ENCODE assay signal across 32 cellular contexts in the genomic region with DNA sequence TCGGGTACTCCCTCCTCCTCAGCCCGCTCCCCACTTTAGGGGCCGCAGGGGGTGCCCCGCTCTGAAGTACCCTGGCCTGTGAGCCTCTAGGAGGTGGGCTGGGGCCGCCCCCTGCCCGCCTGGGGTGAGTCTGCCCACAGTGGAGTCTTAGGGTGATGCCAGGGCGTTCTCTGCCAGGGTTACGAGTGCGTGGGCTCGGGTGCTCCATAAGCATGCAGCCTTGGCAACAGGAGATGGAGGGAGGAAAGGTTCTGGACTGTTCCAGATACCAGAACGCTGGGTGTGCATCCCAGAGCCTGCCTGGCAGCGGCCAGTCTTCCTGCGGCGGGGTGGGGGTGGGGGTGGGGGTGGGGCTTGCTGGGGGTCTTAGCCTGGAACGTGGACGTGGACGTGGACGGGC. TPM values are rescaled to one million over a fixed set of nuclear protein-coding genes. Genes with fewer than 3 reads are reported as not detected.
"Had no signal": no experiment of that assay in that cellular context is flagged by ENCODE, and none has a peak within 500 bp of the region (broad histone marks: within the 10 kb centered on the region; RNA-seq: fewer than 3 reads in every experiment).

No MANE protein-coding gene starts in this region.

- H3K4me3 ChIP-seq: adrenal gland, body of pancreas, heart right ventricle, lower lobe of right lung, smooth muscle cell, suprapubic skin, tibial nerve had no signal

- H3K27me3 ChIP-seq: adrenal gland, body of pancreas, foreskin keratinocyte had no signal

- H3K36me3 Mint-ChIP-seq: activated naive CD8-positive, alpha-beta T cell treated with anti-CD3 and anti-CD28 coated beads for 36 hours; natural killer cell treated with Interleukin-12 subunit alpha and Interleukin-12 subunit beta and Interleukin-15 and Interleukin-18, amount 100 ng/mL, for 72 hours; stimulated activated memory B cell treated with anti-CD40 and anti-IgM and Interleukin-4, amounts not matched to agents 10 μg/mL and 1 μg/mL and 100 μg/mL, for 72 hours had no signal

- DNase-seq: activated CD4-positive, alpha-beta T cell treated with anti-CD3 and anti-CD28 coated beads for 4 hours; activated CD4-positive, alpha-beta T cell treated with anti-CD3 and anti-CD28 coated beads, Interleukin-2, amount 50 U/mL, for 4 hours; activated CD8-positive, alpha-beta memory T cell treated with anti-CD3 and anti-CD28 coated beads for 24 hours; activated effector memory CD4-positive, alpha-beta T cell treated with anti-CD3 and anti-CD28 coated beads, Interleukin-2, amount 50 U/mL, for 16 hours; activated naive CD4-positive, alpha-beta T cell treated with anti-CD3 and anti-CD28 coated beads for 36 hours; activated naive CD8-positive, alpha-beta T cell treated with anti-CD3 and anti-CD28 coated beads for 36 hours; adrenal gland; aorta; body of pancreas; cerebellar nuclear complex; cortex of kidney; effector memory CD8-positive, alpha-beta T cell; erythroblast; foreskin keratinocyte; kidney glomerular epithelial cell; lower lobe of right lung; stimulated activated CD4-positive, alpha-beta T cell treated with anti-CD3 and anti-CD28 coated beads, Interleukin-1b, Interleukin-23, amount 100 ng/mL, for 48 hours; stimulated activated CD4-positive, alpha-beta T cell treated with anti-CD3 and anti-CD28 coated beads, Interleukin-4, amount 100 ng/mL, for 4 hours; stimulated activated CD8-positive, alpha-beta memory T cell treated with anti-CD3 and anti-CD28 coated beads, Interleukin-4, amount 100 ng/mL, for 48 hours; stimulated activated naive CD8-positive, alpha-beta T cell treated with anti-CD3 and anti-CD28 coated beads, Interleukin-15, amount 100 ng/mL, for 72 hours had no signal

- H3K9me3 ChIP-seq: adrenal gland, body of pancreas, heart right ventricle, lower lobe of right lung, suprapubic skin, tibial nerve had no signal

- H3K4me3 Mint-ChIP-seq: activated naive CD4-positive, alpha-beta T cell treated with anti-CD3 and anti-CD28 coated beads for 36 hours; activated naive CD8-positive, alpha-beta T cell treated with anti-CD3 and anti-CD28 coated beads for 36 hours; effector memory CD8-positive, alpha-beta T cell; natural killer cell treated with Interleukin-12 subunit alpha and Interleukin-12 subunit beta and Interleukin-15 and Interleukin-18, amount 100 ng/mL, for 72 hours; stimulated activated memory B cell treated with anti-CD40 and anti-IgM and Interleukin-4, amounts not matched to agents 10 μg/mL and 1 μg/mL and 100 μg/mL, for 72 hours; stimulated activated naive CD8-positive, alpha-beta T cell treated with anti-CD3 and anti-CD28 coated beads, Interleukin-15, amount 100 ng/mL, for 72 hours had no signal

- H3K27ac ChIP-seq: adrenal gland, foreskin keratinocyte, lower lobe of right lung, suprapubic skin, tibial nerve, VCaP had no signal

- H3K27me3 Mint-ChIP-seq: activated naive CD8-positive, alpha-beta T cell treated with anti-CD3 and anti-CD28 coated beads for 36 hours; natural killer cell treated with Interleukin-12 subunit alpha and Interleukin-12 subunit beta and Interleukin-15 and Interleukin-18, amount 100 ng/mL, for 72 hours had no signal

- H3K27ac Mint-ChIP-seq: activated naive CD4-positive, alpha-beta T cell treated with anti-CD3 and anti-CD28 coated beads for 36 hours; activated naive CD8-positive, alpha-beta T cell treated with anti-CD3 and anti-CD28 coated beads for 36 hours; effector memory CD8-positive, alpha-beta T cell; natural killer cell treated with Interleukin-12 subunit alpha and Interleukin-12 subunit beta and Interleukin-15 and Interleukin-18, amount 100 ng/mL, for 72 hours; stimulated activated memory B cell treated with anti-CD40 and anti-IgM and Interleukin-4, amounts not matched to agents 10 μg/mL and 1 μg/mL and 100 μg/mL, for 72 hours; stimulated activated naive CD8-positive, alpha-beta T cell treated with anti-CD3 and anti-CD28 coated beads, Interleukin-15, amount 100 ng/mL, for 72 hours had no signal

- H3K4me1 ChIP-seq: foreskin keratinocyte, lower lobe of right lung, suprapubic skin, tibial nerve had no signal

- H3K36me3 ChIP-seq: adrenal gland, heart right ventricle, lower lobe of right lung, suprapubic skin, tibial nerve had no signal

- ATAC-seq: body of pancreas; effector memory CD8-positive, alpha-beta T cell; foreskin keratinocyte; left lobe of liver; lower lobe of right lung; natural killer cell treated with Interleukin-12 subunit alpha and Interleukin-12 subunit beta and Interleukin-15 and Interleukin-18, amount 100 ng/mL, for 72 hours; stimulated activated memory B cell treated with anti-CD40 and anti-IgM and Interleukin-4, amounts not matched to agents 10 μg/mL and 1 μg/mL and 100 μg/mL, for 72 hours; stimulated activated naive CD8-positive, alpha-beta T cell treated with anti-CD3 and anti-CD28 coated beads, Interleukin-15, amount 100 ng/mL, for 72 hours had no signal

- H3K4me1 Mint-ChIP-seq: activated naive CD8-positive, alpha-beta T cell treated with anti-CD3 and anti-CD28 coated beads for 36 hours; stimulated activated memory B cell treated with anti-CD40 and anti-IgM and Interleukin-4, amounts not matched to agents 10 μg/mL and 1 μg/mL and 100 μg/mL, for 72 hours; stimulated activated naive CD8-positive, alpha-beta T cell treated with anti-CD3 and anti-CD28 coated beads, Interleukin-15, amount 100 ng/mL, for 72 hours had no signal

- H3K9me3 Mint-ChIP-seq: activated naive CD4-positive, alpha-beta T cell treated with anti-CD3 and anti-CD28 coated beads for 36 hours; activated naive CD8-positive, alpha-beta T cell treated with anti-CD3 and anti-CD28 coated beads for 36 hours; effector memory CD8-positive, alpha-beta T cell; natural killer cell treated with Interleukin-12 subunit alpha and Interleukin-12 subunit beta and Interleukin-15 and Interleukin-18, amount 100 ng/mL, for 72 hours; stimulated activated memory B cell treated with anti-CD40 and anti-IgM and Interleukin-4, amounts not matched to agents 10 μg/mL and 1 μg/mL and 100 μg/mL, for 72 hours; stimulated activated naive CD8-positive, alpha-beta T cell treated with anti-CD3 and anti-CD28 coated beads, Interleukin-15, amount 100 ng/mL, for 72 hours had no signal

RNA-seq across cellular contexts. Expression of a gene that starts 15.9 kb away (rescaled TPM):
- total RNA-seq: foreskin keratinocyte had no signal

RNA-seq across cellular contexts. Expression of a gene that starts 56.2 kb away (rescaled TPM):
- total RNA-seq: activated naive CD4-positive, alpha-beta T cell treated with anti-CD3 and anti-CD28 coated beads for 36 hours; activated naive CD8-positive, alpha-beta T cell treated with anti-CD3 and anti-CD28 coated beads for 36 hours; body of pancreas; foreskin keratinocyte; glomerular endothelial cell; myocyte; osteoblast; smooth muscle cell; T-helper 1 cell treated with Interleukin-12 subunit alpha and Interleukin-12 subunit beta and Interleukin-4 antibody, amounts not matched to agents 30 ng/mL and 1 ng/mL, for 36 hours had no signal
